In the genomic region with DNA sequence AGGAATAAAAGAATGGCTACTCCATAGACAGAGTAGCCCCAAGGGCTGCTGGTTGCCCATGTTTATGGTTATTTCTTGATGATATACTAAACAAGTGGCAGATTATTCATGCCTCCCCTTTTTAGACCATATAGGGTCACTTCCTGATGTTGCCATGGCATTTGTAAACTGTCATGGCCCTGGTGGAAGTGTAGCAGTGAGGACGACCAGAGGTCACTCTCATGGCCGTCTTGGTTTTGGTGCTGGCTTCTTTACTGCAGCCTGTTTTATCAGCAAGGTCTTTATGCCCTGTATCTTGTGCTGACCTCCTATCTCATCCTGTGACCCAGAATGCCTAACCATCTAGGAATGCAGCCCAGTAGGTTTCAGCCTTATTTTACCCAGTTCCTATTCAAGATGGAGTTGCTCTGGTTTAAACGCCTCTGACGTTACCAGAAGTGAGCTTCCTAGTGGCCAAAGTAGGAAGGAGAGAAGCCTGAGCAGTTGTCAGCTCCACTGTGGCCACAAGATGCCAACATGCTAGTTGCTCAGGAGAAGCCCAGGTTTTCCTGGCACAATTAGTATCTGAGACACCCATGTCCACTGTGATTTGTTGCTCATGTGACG, we compare ENCODE assay signal across 33 cellular contexts.
"Had no signal": no experiment of that assay in that cellular context is flagged by ENCODE, and none has a peak within 500 bp of the region (broad histone marks: within the 10 kb centered on the region; RNA-seq: fewer than 3 reads in every experiment).

No MANE protein-coding gene starts in this region.

- H3K4me1 ChIP-seq: body of pancreas had no signal

- ATAC-seq: activated CD8-positive, alpha-beta T cell treated with anti-CD3 and anti-CD28 coated beads, Interleukin-2, amount 10 ng/mL, durations not matched to agents 7 days and 5 days; activated naive CD4-positive, alpha-beta T cell treated with anti-CD3 and anti-CD28 coated beads, Interleukin-2, amount 50 U/mL, for 72 hours; activated naive CD8-positive, alpha-beta T cell treated with anti-CD3 and anti-CD28 coated beads, Interleukin-2, amount 50 U/mL, for 24 hours; body of pancreas; Panc1; Right ventricle myocardium inferior; T-cell had no signal

- H3K27me3 ChIP-seq: ascending aorta, body of pancreas, MG63 had no signal

- H3K36me3 ChIP-seq: ascending aorta, WERI-Rb-1 had no signal

- H3K9me3 ChIP-seq: ascending aorta, body of pancreas, MG63 had no signal

- H3K27me3 Mint-ChIP-seq: activated naive CD8-positive, alpha-beta T cell treated with anti-CD3 and anti-CD28 coated beads, Interleukin-2, amount 50 U/mL, for 24 hours; T-cell had no signal

- H3K36me3 Mint-ChIP-seq: activated naive CD4-positive, alpha-beta T cell treated with anti-CD3 and anti-CD28 coated beads, Interleukin-2, amount 50 U/mL, for 72 hours; T-cell had no signal

- H3K4me3 ChIP-seq: ascending aorta, body of pancreas, MG63, SK-N-MC had no signal

- H3K4me3 Mint-ChIP-seq: activated CD8-positive, alpha-beta T cell treated with anti-CD3 and anti-CD28 coated beads, Interleukin-2, amount 10 ng/mL, durations not matched to agents 7 days and 5 days; activated naive CD8-positive, alpha-beta T cell treated with anti-CD3 and anti-CD28 coated beads, Interleukin-2, amount 50 U/mL, for 24 hours; T-cell had no signal

- DNase-seq: activated CD4-positive, alpha-beta T cell treated with anti-CD3 and anti-CD28 coated beads for 48 hours; activated CD4-positive, alpha-beta T cell treated with anti-CD3 and anti-CD28 coated beads, Interleukin-2, amount 50 U/mL, for 4 hours; activated CD4-positive, CD25-positive, alpha-beta regulatory T cell treated with anti-CD3 and anti-CD28 coated beads, Interleukin-2, amount 50 U/mL, for 72 hours; activated CD8-positive, alpha-beta memory T cell treated with anti-CD3 and anti-CD28 coated beads, Interleukin-2, amount 50 U/mL, for 48 hours; activated CD8-positive, alpha-beta T cell treated with anti-CD3 and anti-CD28 coated beads, Interleukin-2, amount 10 ng/mL, durations not matched to agents 7 days and 5 days; activated naive CD4-positive, alpha-beta T cell; activated naive CD8-positive, alpha-beta T cell treated with anti-CD3 and anti-CD28 coated beads, Interleukin-2, amount 50 U/mL, for 24 hours; activated T-cell treated with anti-CD3 and anti-CD28 coated beads, Interleukin-2, amount 50 U/mL, for 1 hour; amniotic stem cell; body of pancreas; central memory CD4-positive, alpha-beta T cell; MG63; MV-4-11; NCI-H1092 treated with DMSO at 0.1 percent for 48 hours; NCI-H1417 treated with DMSO at 0.1 percent for 48 hours; NCI-H1694; NCI-H2029; NCI-H2107; NCI-H2171 treated with DMSO at 0.1 percent for 48 hours; NCI-H226; NCI-H526 treated with DMSO at 0.1 percent for 48 hours; NCI-H82; NK-92 treated with Interleukin-12 subunit alpha and Interleukin-12 subunit beta, amount 100 ng/mL, for 24 hours; OCI-M1; RPMI8226; T-cell; T-helper 2 cell; WERI-Rb-1 had no signal

- H3K27ac Mint-ChIP-seq: activated CD8-positive, alpha-beta T cell treated with anti-CD3 and anti-CD28 coated beads, Interleukin-2, amount 10 ng/mL, durations not matched to agents 7 days and 5 days; activated naive CD4-positive, alpha-beta T cell treated with anti-CD3 and anti-CD28 coated beads, Interleukin-2, amount 50 U/mL, for 72 hours; activated naive CD8-positive, alpha-beta T cell treated with anti-CD3 and anti-CD28 coated beads, Interleukin-2, amount 50 U/mL, for 24 hours; T-cell had no signal

- H3K9me3 Mint-ChIP-seq: activated naive CD4-positive, alpha-beta T cell treated with anti-CD3 and anti-CD28 coated beads, Interleukin-2, amount 50 U/mL, for 72 hours; activated naive CD8-positive, alpha-beta T cell treated with anti-CD3 and anti-CD28 coated beads, Interleukin-2, amount 50 U/mL, for 24 hours; T-cell had no signal

- H3K27ac ChIP-seq: ascending aorta, body of pancreas, SK-N-MC, WERI-Rb-1 had no signal
